Comparison of ENCODE assay signal across 9 cellular contexts in genomic region chr13:20489185-20489820, GRCh38.
DNase-seq lines count a peak whose midpoint lies in the region; ATAC-seq and TF ChIP-seq lines count a peak whose summit lies in the region.
"Had no signal": no experiment of that assay in that cellular context is flagged by ENCODE, and none has a peak within 500 bp of the region (broad histone marks: within the 10 kb centered on the region; RNA-seq: fewer than 3 reads in every experiment).

No MANE protein-coding gene starts in this region.

- H3K4me3 ChIP-seq in epithelial cell of esophagus (ENCODE audit: low read length), result no peak overlapping the region
- H3K4me3 ChIP-seq: left lung had no signal

- TF ChIP-seq POLR2A in GM18505 (IDR thresholded peaks at IDR 0.05; ENCODE audit: borderline replicate concordance, extremely low read depth, insufficient read depth, insufficient read length), result no peak

- TF ChIP-seq CTCF in epithelial cell of esophagus (IDR thresholded peaks at IDR 0.05; ENCODE audit: insufficient read depth, low read depth, low read length, missing control alignments), result no peak

- DNase-seq in 8988T (peak; percentile 35), NCI-H526 (lab: John Stamatoyannopoulos, UW) (peak; percentile 85 to 98), epithelial cell of esophagus (ENCODE audit: low read depth) (peak; percentile 26), NCI-H146 (lab: John Stamatoyannopoulos, UW) (no peak)
- DNase-seq: left lung had no signal

- peak; percentile 80 for ATAC-seq in GM18505 (IDR thresholded peaks at IDR 0.05; ENCODE audit: unreplicated experiment)
- ATAC-seq in GM19455 (IDR thresholded peaks at IDR 0.05; ENCODE audit: unreplicated experiment), result no peak
- ATAC-seq in HG03469 (IDR thresholded peaks at IDR 0.05; ENCODE audit: unreplicated experiment), result no peak
- no peak for ATAC-seq in HG03159 (IDR thresholded peaks at IDR 0.05; ENCODE audit: unreplicated experiment)
- ATAC-seq: left lung had no signal
